Comparison of ENCODE assay signal across 9 cellular contexts in genomic region chr17:34579017-34579946, GRCh38. TPM values are rescaled to one million over a fixed set of nuclear protein-coding genes. Genes with fewer than 3 reads are reported as not detected.
DNase-seq lines count a peak whose midpoint lies in the region; ATAC-seq and TF ChIP-seq lines count a peak whose summit lies in the region.
"Had no signal": no experiment of that assay in that cellular context is flagged by ENCODE, and none has a peak within 500 bp of the region (broad histone marks: within the 10 kb centered on the region; RNA-seq: fewer than 3 reads in every experiment).

Gene TMEM132E, plus strand, starts transcription at chr17:34579582. Its CDS starts 1,495 bp downstream, at chr17:34581077.

- intact Hi-C loops in CD4-positive, alpha-beta memory T cell (cut with micrococcal nuclease), result no loop called here

- H3K4me3 ChIP-seq in CD4-positive, alpha-beta memory T cell (ENCODE audit: low read length in 2 of 2), result peak within 1 kb of the TSS; percentile 1 to 31
- H3K4me3 ChIP-seq in iPS-11a (ENCODE audit: low read depth, low read length) (peak within 1 kb of the TSS; percentile 30), retinal pigment epithelial cell (ENCODE audit: low read length) (peak within 1 kb of the TSS; percentile 32)

- CTCF ChIA-PET in CD4-positive, alpha-beta memory T cell (lab: Charles Lee; ENCODE audit: partially characterized antibody), result no interaction called here

- POLR2A ChIA-PET in CD4-positive, alpha-beta memory T cell (lab: Charles Lee; ENCODE audit: partially characterized antibody), result no interaction called here

- H3K36me3 ChIP-seq in CD4-positive, alpha-beta memory T cell (ENCODE audit: insufficient read depth, low read length), result no peaks in the 10 kb centered on the region

- ATAC-seq in HG02610 (IDR thresholded peaks at IDR 0.05; ENCODE audit: unreplicated experiment) (no peak), HG03432 (IDR thresholded peaks at IDR 0.05; ENCODE audit: unreplicated experiment) (no peak)

- peaks cover 49 to 65% of the 10 kb centered on the region in 2 donors for H3K27me3 Mint-ChIP-seq in CD4-positive, alpha-beta memory T cell

- H3K27me3 ChIP-seq in CD4-positive, alpha-beta memory T cell (ENCODE audit: insufficient read depth, low read length), result peaks cover 43% of the 10 kb centered on the region

- H3K4me1 ChIP-seq in CD4-positive, alpha-beta memory T cell (ENCODE audit: insufficient read depth, low read length), result peaks cover 11% of the 10 kb centered on the region

- H3K9me3 Mint-ChIP-seq in CD4-positive, alpha-beta memory T cell, result peaks cover 0 to 2% (median 0%) of the 10 kb centered on the region in 8 donors

- TF ChIP-seq CTCF in retinal pigment epithelial cell (conservative IDR thresholded peaks at IDR 0.05; ENCODE audit: low read depth, low read length), result no peak

- no peak within 1 kb of the TSS for H3K27ac Mint-ChIP-seq in CD4-positive, alpha-beta memory T cell

- H3K9me3 ChIP-seq in CD4-positive, alpha-beta memory T cell (ENCODE audit: control insufficient read depth in 1 of 2, low read length in 2 of 2), result no peaks in the 10 kb centered on the region

- peak within 1 kb of the TSS; percentile 68 to 84 (median 78) for H3K4me3 Mint-ChIP-seq in CD4-positive, alpha-beta memory T cell

- peaks cover 0 to 45% (median 11%) of the 10 kb centered on the region in 4 donors for H3K4me1 Mint-ChIP-seq in CD4-positive, alpha-beta memory T cell

- H3K27ac ChIP-seq in CD4-positive, alpha-beta memory T cell (ENCODE audit: low read depth, low read length), result no peak within 1 kb of the TSS
- peak within 1 kb of the TSS; percentile 59 for H3K27ac ChIP-seq in angular gyrus (ENCODE audit: low read depth, low read length)

- no peak for DNase-seq in CD4-positive, alpha-beta memory T cell
- DNase-seq in NCI-H1092 treated with DMSO at 0.1 percent for 48 hours (lab: John Stamatoyannopoulos, UW), result peak; percentile 44
- no peak for DNase-seq in retinal pigment epithelial cell (ENCODE audit: low read depth)
- DNase-seq in T-helper 9 cell, result no peak

- no peaks in the 10 kb centered on the region for H3K36me3 Mint-ChIP-seq in CD4-positive, alpha-beta memory T cell

RNA-seq across cellular contexts. Expression of gene TMEM132E, which starts in this region (rescaled TPM):
- under 1 TPM; 0.23 to 0.42 TPM for total RNA-seq in CD4-positive, alpha-beta memory T cell
- polyA plus RNA-seq in CD4-positive, alpha-beta memory T cell, result under 1 TPM; 0.11 to 0.13 TPM
- total RNA-seq: renal cortical epithelial cell had no signal
